Comparison of ENCODE assay signal across 21 cellular contexts in genomic region chr18:11307716-11308115, GRCh38.
DNase-seq lines count a peak whose midpoint lies in the region; ATAC-seq, FAIRE-seq and TF ChIP-seq lines count a peak whose summit lies in the region.
"Had no signal": no experiment of that assay in that cellular context is flagged by ENCODE, and none has a peak within 500 bp of the region (broad histone marks: within the 10 kb centered on the region; RNA-seq: fewer than 3 reads in every experiment).

No MANE protein-coding gene starts in this region.

- H3K27ac ChIP-seq in body of pancreas (peak overlapping the region in 2 of 4 donors; percentile 8 to 25), pancreas (peak overlapping the region in 1 of 4 donors; percentile 13)
- H3K27ac ChIP-seq: 22Rv1, BLaER1, GM23248 had no signal

- H3K4me1 ChIP-seq in body of pancreas (peaks cover 33% of the 10 kb centered on the region), pancreas (peaks cover 3 to 12% (median 4%) of the 10 kb centered on the region in 3 donors)
- H3K4me1 ChIP-seq: BLaER1 had no signal

- no peak for TF ChIP-seq CTCF in body of pancreas (IDR thresholded peaks at IDR 0.05)
- TF ChIP-seq CTCF in pancreas (IDR thresholded peaks at IDR 0.05): no peak

- DNase-seq in DMS 273 (lab: John Stamatoyannopoulos, UW; ENCODE audit: unreplicated experiment): peak; percentile 11
- no peak for DNase-seq in DMS 273 treated with DMSO at 0.1 percent for 48 hours (lab: John Stamatoyannopoulos, UW)
- DNase-seq in body of pancreas: peak in 1 of 4 donors; percentile 19
- no peak for DNase-seq in pancreas
- no peak for DNase-seq in NCI-H748 treated with DMSO at 0.1 percent for 48 hours (lab: John Stamatoyannopoulos, UW)
- no peak for DNase-seq in left cardiac atrium
- DNase-seq: CD4-positive, alpha-beta T cell; CD8-positive, alpha-beta memory T cell; DMS153; DND-41; GM23248; H7; HCEC 1CT had no signal

- TF ChIP-seq POLR2A in body of pancreas (IDR thresholded peaks at IDR 0.05): no peak

- intact Hi-C loops in body of pancreas (cut with DNase I): no loop called here
- intact Hi-C loops in pancreas (cut with DNase I): no loop called here
- intact Hi-C loops in left cardiac atrium (cut with DNase I): no loop called here

- no peak for FAIRE-seq in pancreas (lab: Jason Lieb, UNC)
- FAIRE-seq: A204.1, D721Med, G401.6, GM12892, GM19239, H1 had no signal

- H3K9me3 ChIP-seq in body of pancreas: no peaks in the 10 kb centered on the region
- no peaks in the 10 kb centered on the region for H3K9me3 ChIP-seq in pancreas

- ATAC-seq in body of pancreas (peak; percentile 70), pancreas (peak; percentile 57 to 88 (median 72)), left cardiac atrium (no peak)

- H3K36me3 ChIP-seq in body of pancreas (replicated peaks in 1 of 2; ENCODE audit: insufficient read depth in 1 of 2, low read depth in 2 of 2) (no peaks in the 10 kb centered on the region), pancreas (no peaks in the 10 kb centered on the region)
- H3K36me3 ChIP-seq: BLaER1 had no signal

- H3K4me3 ChIP-seq in body of pancreas (no peak overlapping the region), pancreas (no peak overlapping the region)
- H3K4me3 ChIP-seq: BLaER1, GM23248 had no signal

- H3K27me3 ChIP-seq in body of pancreas (no peaks in the 10 kb centered on the region), pancreas (no peaks in the 10 kb centered on the region)
- H3K27me3 ChIP-seq: BLaER1 had no signal

- 37 to 43% methylated on average over 2 of the region's 2 CpGs for WGBS in body of pancreas, 2 donors
- 30 to 38% methylated on average over 2 of the region's 2 CpGs for whole genome bisulfite sequencing in pancreas, 2 donors

Comparison
In these comparisons a context has a peak if more than half of its experiments do, and no peak if none do; other contexts are left out.
1. ATAC-seq: peak in body of pancreas (single experiment) and pancreas (4 of 4); none in left cardiac atrium (0 of 2).